Comparison of ENCODE assay signal across 8 cellular contexts in genomic region chr5:38382898-38383297, GRCh38.
DNase-seq lines count a peak whose midpoint lies in the region; ATAC-seq and TF ChIP-seq lines count a peak whose summit lies in the region.

No MANE protein-coding gene starts in this region.

- H3K9me3 Mint-ChIP-seq in natural killer cell treated with Interleukin-12 subunit alpha and Interleukin-12 subunit beta and Interleukin-15 and Interleukin-18, amount 100 ng/mL, for 72 hours: no peaks in the 10 kb centered on the region

- H3K36me3 Mint-ChIP-seq in natural killer cell treated with Interleukin-12 subunit alpha and Interleukin-12 subunit beta and Interleukin-15 and Interleukin-18, amount 100 ng/mL, for 72 hours: no peaks in the 10 kb centered on the region

- H3K27me3 Mint-ChIP-seq in natural killer cell treated with Interleukin-12 subunit alpha and Interleukin-12 subunit beta and Interleukin-15 and Interleukin-18, amount 100 ng/mL, for 72 hours: peaks cover 29 to 49% of the 10 kb centered on the region in 2 donors

- peak; percentile 91 for TF ChIP-seq CTCF in HL-60 (IDR thresholded peaks at IDR 0.05; ENCODE audit: insufficient read depth, low read length)
- peak; percentile 54 to 73 (median 65) for TF ChIP-seq CTCF in esophagus squamous epithelium (IDR thresholded peaks at IDR 0.05)
- peak in 5 of 6 experiments; percentile 26 to 80 (median 62) for TF ChIP-seq CTCF in thyroid gland (IDR thresholded peaks at IDR 0.05)

- ATAC-seq in GM21423 (IDR thresholded peaks at IDR 0.05; ENCODE audit: unreplicated experiment): peak; percentile 92
- ATAC-seq in natural killer cell treated with Interleukin-12 subunit alpha and Interleukin-12 subunit beta and Interleukin-15 and Interleukin-18, amount 100 ng/mL, for 72 hours: peak; percentile 75 to 78

- peaks cover 0 to 14% (median 0%) of the 10 kb centered on the region in 3 donors for H3K4me1 ChIP-seq in esophagus squamous epithelium
- H3K4me1 ChIP-seq in thyroid gland: no peaks in the 10 kb centered on the region

- TF ChIP-seq POLR2A in esophagus squamous epithelium (IDR thresholded peaks at IDR 0.05): no peak
- TF ChIP-seq POLR2A in thyroid gland (IDR thresholded peaks at IDR 0.05): no peak

- H3K4me3 ChIP-seq in HL-60 (replicated peaks; ENCODE audit: insufficient read depth, low read length) (no peak overlapping the region), esophagus squamous epithelium (no peak overlapping the region), thyroid gland (replicated peaks in 1 of 3) (no peak overlapping the region)

- WGBS in esophagus squamous epithelium, 2 donors: 30 to 33% methylated on average over 7 of the region's 7 CpGs
- WGBS in thyroid gland, 2 donors: 34 to 37% methylated on average over 7 of the region's 7 CpGs

- no peak overlapping the region for H3K27ac Mint-ChIP-seq in natural killer cell treated with Interleukin-12 subunit alpha and Interleukin-12 subunit beta and Interleukin-15 and Interleukin-18, amount 100 ng/mL, for 72 hours

- intact Hi-C loops in esophagus squamous epithelium (cut with DNase I) (no loop called here), thyroid gland (cut with DNase I) (no loop called here)

- H3K27ac ChIP-seq in HL-60 (replicated peaks) (no peak overlapping the region), esophagus squamous epithelium (no peak overlapping the region), thyroid gland (no peak overlapping the region)

- H3K4me1 Mint-ChIP-seq in natural killer cell treated with Interleukin-12 subunit alpha and Interleukin-12 subunit beta and Interleukin-15 and Interleukin-18, amount 100 ng/mL, for 72 hours (ENCODE audit: low read depth in 2 of 2): peaks cover 0 to 3% of the 10 kb centered on the region in 2 donors

- no peaks in the 10 kb centered on the region for H3K36me3 ChIP-seq in esophagus squamous epithelium
- no peaks in the 10 kb centered on the region for H3K36me3 ChIP-seq in thyroid gland

- H3K9me3 ChIP-seq in esophagus squamous epithelium (no peaks in the 10 kb centered on the region), thyroid gland (no peaks in the 10 kb centered on the region)

- DNase-seq in DMS53 (lab: John Stamatoyannopoulos, UW) (peak; percentile 85), HL-60 (ENCODE audit: low read depth in 1 of 2, low spot score in 1 of 2) (peak; percentile 40 to 58), NCI-H774 (lab: John Stamatoyannopoulos, UW) (peak; percentile 74), esophagus squamous epithelium (lab: John Stamatoyannopoulos, UW) (no peak), thyroid gland (peak; percentile 64 to 68)
- peak; percentile 5 for DNase-seq in activated CD8-positive, alpha-beta memory T cell treated with anti-CD3 and anti-CD28 coated beads, Interleukin-2, amount 50 U/mL, for 1 hour (ENCODE audit: extremely low read depth)
- DNase-seq in natural killer cell treated with Interleukin-12 subunit alpha and Interleukin-12 subunit beta and Interleukin-15 and Interleukin-18, amount 100 ng/mL, for 72 hours (ENCODE audit: low spot score): no peak

- no peak overlapping the region for H3K4me3 Mint-ChIP-seq in natural killer cell treated with Interleukin-12 subunit alpha and Interleukin-12 subunit beta and Interleukin-15 and Interleukin-18, amount 100 ng/mL, for 72 hours

- H3K27me3 ChIP-seq in HL-60 (ENCODE audit: insufficient read depth, poor library complexity, severe bottlenecking) (peaks cover 6% of the 10 kb centered on the region), esophagus squamous epithelium (peaks cover 0 to 13% (median 0%) of the 10 kb centered on the region in 4 donors), thyroid gland (no peaks in the 10 kb centered on the region)

Comparison
In these comparisons a context has a peak if more than half of its experiments do, and no peak if none do; other contexts are left out.
1. DNase-seq: peak in DMS53 (single experiment), HL-60 (2 of 2), NCI-H774 (single experiment), activated CD8-positive, alpha-beta memory T cell treated with anti-CD3 and anti-CD28 coated beads, Interleukin-2, amount 50 U/mL, for 1 hour (single experiment) and thyroid gland (2 of 2); none in esophagus squamous epithelium (single experiment) and natural killer cell treated with Interleukin-12 subunit alpha and Interleukin-12 subunit beta and Interleukin-15 and Interleukin-18, amount 100 ng/mL, for 72 hours (single experiment).
2. Peak in every context shown above with its lines, with median percentiles within 50 percentile points of each other: CTCF ChIP-seq.